Comparison of ENCODE assay signal across 1 cellular context in the genomic region with DNA sequence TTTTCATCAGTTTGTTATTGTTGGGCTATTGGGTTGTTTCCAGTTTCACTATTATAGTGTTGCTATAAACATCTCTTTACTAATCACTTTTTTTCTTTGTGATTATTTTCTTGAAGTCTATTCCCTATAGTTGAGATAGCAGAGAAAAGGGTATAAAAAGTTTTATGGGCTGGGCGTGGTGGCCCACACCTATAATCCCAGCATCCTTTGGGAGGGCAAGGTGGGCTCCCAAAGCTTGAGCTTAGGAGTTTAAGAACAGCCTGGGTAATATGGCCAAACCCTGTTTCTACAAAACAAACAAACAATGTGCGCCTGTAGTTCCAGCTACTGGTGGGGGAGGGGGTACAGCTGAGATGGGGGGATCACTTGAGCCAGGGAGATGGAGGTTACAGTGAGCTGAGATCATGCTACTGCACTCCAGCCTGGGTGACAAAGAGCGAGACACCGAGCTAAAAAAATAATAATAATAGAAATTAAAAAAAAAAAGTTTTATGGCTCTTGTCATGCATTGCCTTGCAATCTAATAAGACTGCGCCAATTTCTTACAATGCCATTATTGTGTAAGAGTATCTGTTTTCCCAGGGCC.
TF ChIP-seq lines count a peak whose summit lies in the region.

No MANE protein-coding gene starts in this region.

TF ChIP-seq in IMR-90, 13 proteins besides CTCF, POLR2A, EP300 and RAD21:
- TF ChIP-seq MAFK (IDR thresholded peaks at IDR 0.05; ENCODE audit: low read depth, low read length) (no peak), CEBPB (IDR thresholded peaks at IDR 0.05; ENCODE audit: low read depth, low read length) (0 out of 2 replicates have a peak, but pooled peaks have one; percentile 6)
